Comparison of ENCODE assay signal across 22 cellular contexts in genomic region chr10:29241925-29242324, GRCh38. TPM values are rescaled to one million over a fixed set of nuclear protein-coding genes. Genes with fewer than 3 reads are reported as not detected.
A peak's percentile ranks its signal among the peaks of the same experiment; 100 is the strongest.
DNase-seq lines count a peak whose midpoint lies in the region; ATAC-seq, FAIRE-seq and TF ChIP-seq lines count a peak whose summit lies in the region.
"Had no signal": no experiment of that assay in that cellular context is flagged by ENCODE, and none has a peak within 500 bp of the region (broad histone marks: within the 10 kb centered on the region; RNA-seq: fewer than 3 reads in every experiment).

No MANE protein-coding gene starts in this region.

- DNase-seq in K562 (ENCODE audit: extremely low read depth in 1 of 4, low spot score in 3 of 4) (no peak), mesendoderm (no peak), trophoblast cell (no peak), putamen (ENCODE audit: low spot score) (no peak)
- DNase-seq in natural killer cell treated with Interleukin-12 subunit alpha and Interleukin-12 subunit beta and Interleukin-15 and Interleukin-18, amount 100 ng/mL, for 72 hours (ENCODE audit: low spot score), result no peak
- no peak for DNase-seq in activated CD8-positive, alpha-beta memory T cell treated with anti-CD3 and anti-CD28 coated beads for 24 hours
- DNase-seq: Calu3; CD4-positive, alpha-beta memory T cell; COR-L47; DMS53; DMS79 treated with DMSO at 0.1 percent for 48 hours; GF-D8 had no signal

- H3K9me3 ChIP-seq in K562 (replicated peaks; ENCODE audit: control insufficient read depth, insufficient read depth, low read depth, low read length), result no peaks in the 10 kb centered on the region
- no peaks in the 10 kb centered on the region for H3K9me3 ChIP-seq in trophoblast cell (ENCODE audit: insufficient read depth, low read depth, low read length)
- H3K9me3 ChIP-seq: HAP-1 had no signal

- H3K4me3 Mint-ChIP-seq in natural killer cell treated with Interleukin-12 subunit alpha and Interleukin-12 subunit beta and Interleukin-15 and Interleukin-18, amount 100 ng/mL, for 72 hours, result no peak overlapping the region
- H3K4me3 Mint-ChIP-seq: CD4-positive, alpha-beta memory T cell; GM23338 had no signal

- H3K79me2 ChIP-seq in K562 (ENCODE audit: control insufficient read depth, insufficient read depth, low read length) (no peaks in the 10 kb centered on the region), mesendoderm (ENCODE audit: control insufficient read depth, insufficient read depth, low read length) (no peaks in the 10 kb centered on the region), trophoblast cell (ENCODE audit: control insufficient read depth, insufficient read depth, low read length, poor library complexity) (peaks cover 17% of the 10 kb centered on the region)

- no peak overlapping the region for H3K4me3 ChIP-seq in K562
- H3K4me3 ChIP-seq in mesendoderm (ENCODE audit: low read length), result no peak overlapping the region
- no peak overlapping the region for H3K4me3 ChIP-seq in trophoblast cell (ENCODE audit: low read depth, low read length)
- H3K4me3 ChIP-seq: GM23338, HAP-1 had no signal

- H2AFZ ChIP-seq in K562 (ENCODE audit: low read depth, low read length), result no peak overlapping the region
- no peak overlapping the region for H2AFZ ChIP-seq in trophoblast cell (ENCODE audit: insufficient read depth, low read length, poor library complexity)

- no peak overlapping the region for H3K27ac Mint-ChIP-seq in natural killer cell treated with Interleukin-12 subunit alpha and Interleukin-12 subunit beta and Interleukin-15 and Interleukin-18, amount 100 ng/mL, for 72 hours
- H3K27ac Mint-ChIP-seq: CD4-positive, alpha-beta memory T cell; GM23338 had no signal

- H3K4me2 ChIP-seq in K562 (ENCODE audit: insufficient read depth, low read length), result no peak overlapping the region
- H3K4me2 ChIP-seq in mesendoderm (ENCODE audit: low read length), result no peak overlapping the region
- no peak overlapping the region for H3K4me2 ChIP-seq in trophoblast cell (ENCODE audit: low read length)
- H3K4me2 ChIP-seq: GM23338 had no signal

- H3K18ac ChIP-seq in mesendoderm (ENCODE audit: low read length), result peak overlapping the region; percentile 69
- no peak overlapping the region for H3K18ac ChIP-seq in trophoblast cell (ENCODE audit: low read length)

- peak overlapping the region; percentile 92 for H2BK12ac ChIP-seq in trophoblast cell (ENCODE audit: low read length)

- no peak overlapping the region for H4K12ac ChIP-seq in trophoblast cell (ENCODE audit: low read depth, low read length)

- H3K4me1 ChIP-seq in K562 (replicated peaks in 1 of 2; ENCODE audit: control insufficient read depth in 2 of 2, insufficient read depth in 2 of 2, low read length in 2 of 2) (no peaks in the 10 kb centered on the region), mesendoderm (ENCODE audit: control insufficient read depth, low read depth, low read length) (peaks cover 4% of the 10 kb centered on the region), trophoblast cell (ENCODE audit: control insufficient read depth in 1 of 2, insufficient read depth in 2 of 2, low read length in 2 of 2) (peaks cover 21 to 22% of the 10 kb centered on the region in 2 experiments)
- H3K4me1 ChIP-seq: HAP-1 had no signal

- no peaks in the 10 kb centered on the region for H3K4me1 Mint-ChIP-seq in natural killer cell treated with Interleukin-12 subunit alpha and Interleukin-12 subunit beta and Interleukin-15 and Interleukin-18, amount 100 ng/mL, for 72 hours (ENCODE audit: low read depth in 2 of 2)
- H3K4me1 Mint-ChIP-seq: CD4-positive, alpha-beta memory T cell had no signal

- H3K27ac ChIP-seq in K562 (ENCODE audit: extremely low read depth, low read depth, low read length) (no peak overlapping the region), mesendoderm (ENCODE audit: low read depth, low read length) (no peak overlapping the region), trophoblast cell (ENCODE audit: low read depth, low read length) (peak overlapping the region; percentile 32)

- H3K79me1 ChIP-seq in mesendoderm (ENCODE audit: low read length) (no peaks in the 10 kb centered on the region), trophoblast cell (ENCODE audit: low read length) (peaks cover 63% of the 10 kb centered on the region)

- in situ Hi-C loops in K562 (cut with MboI), result no loop called here

- no peak for TF ChIP-seq EP300 in K562 (IDR thresholded peaks at IDR 0.05; ENCODE audit: low read length)

- no peak overlapping the region for H4K8ac ChIP-seq in mesendoderm (ENCODE audit: low read depth, low read length)
- peak overlapping the region; percentile 55 for H4K8ac ChIP-seq in trophoblast cell (ENCODE audit: low read depth, low read length)

- no peaks in the 10 kb centered on the region for H3K9me1 ChIP-seq in K562 (ENCODE audit: control insufficient read depth, insufficient read depth, low read length)

- no peak overlapping the region for H4K5ac ChIP-seq in mesendoderm (ENCODE audit: low read length)

- H2BK15ac ChIP-seq in mesendoderm (replicated peaks; ENCODE audit: low read depth), result no peak overlapping the region

- TF ChIP-seq CTCF in K562 (IDR thresholded peaks at IDR 0.05 in 2 of 3, conservative IDR thresholded peaks at IDR 0.05 in 1 of 3; ENCODE audit: insufficient read depth in 2 of 3, low read depth in 1 of 3, low read length in 3 of 3), result no peak

- H3K9ac ChIP-seq in K562 (ENCODE audit: insufficient read depth in 1 of 2, low read depth in 2 of 2, low read length in 2 of 2) (no peak overlapping the region), mesendoderm (ENCODE audit: low read length) (no peak overlapping the region), trophoblast cell (ENCODE audit: low read length) (no peak overlapping the region)

- no peak for TF ChIP-seq RAD21 in K562 (CRISPR knock-in tag; conservative IDR thresholded peaks at IDR 0.05 in 1 of 2, IDR thresholded peaks at IDR 0.05 in 1 of 2)

- H3K27me3 Mint-ChIP-seq in natural killer cell treated with Interleukin-12 subunit alpha and Interleukin-12 subunit beta and Interleukin-15 and Interleukin-18, amount 100 ng/mL, for 72 hours, result peaks cover 10 to 14% of the 10 kb centered on the region in 2 donors

- H3K27me3 ChIP-seq in K562 (ENCODE audit: control insufficient read depth in 2 of 2, insufficient read depth in 2 of 2, low read length in 2 of 2) (peaks cover 13 to 20% of the 10 kb centered on the region in 2 experiments; a peak in 4 of 5 replicates), mesendoderm (ENCODE audit: insufficient read depth, low read length, poor library complexity) (no peaks in the 10 kb centered on the region), trophoblast cell (ENCODE audit: insufficient read depth, low read length) (no peaks in the 10 kb centered on the region)

- POLR2A ChIA-PET in K562 (lab: Yijun Ruan, JAX), result no interaction called here

- intact Hi-C loops in K562 (cut with micrococcal nuclease), result no loop called here

- CTCF ChIA-PET in K562 (lab: Yijun Ruan, JAX; ENCODE audit: low intra/inter-chr PET ratio), result no interaction called here

- H3K9me3 Mint-ChIP-seq in natural killer cell treated with Interleukin-12 subunit alpha and Interleukin-12 subunit beta and Interleukin-15 and Interleukin-18, amount 100 ng/mL, for 72 hours, result no peaks in the 10 kb centered on the region
- H3K9me3 Mint-ChIP-seq: GM23338 had no signal

- no TSS peak for BruUV-seq in K562 (replicated peaks; lab: Mats Ljungman, UMichigan)

- H2BK120ac ChIP-seq in mesendoderm (ENCODE audit: low read depth, low read length), result no peak overlapping the region
- peak overlapping the region; percentile 82 for H2BK120ac ChIP-seq in trophoblast cell (ENCODE audit: insufficient read depth, low read length, poor library complexity)

- no peaks in the 10 kb centered on the region for H3K36me3 Mint-ChIP-seq in natural killer cell treated with Interleukin-12 subunit alpha and Interleukin-12 subunit beta and Interleukin-15 and Interleukin-18, amount 100 ng/mL, for 72 hours
- H3K36me3 Mint-ChIP-seq: CD4-positive, alpha-beta memory T cell had no signal

- peak overlapping the region; percentile 71 for H3K4ac ChIP-seq in mesendoderm (ENCODE audit: low read depth, low read length)
- no peak overlapping the region for H3K4ac ChIP-seq in trophoblast cell (ENCODE audit: low read depth, low read length)

- H2AK5ac ChIP-seq in mesendoderm (ENCODE audit: low read length) (no peak overlapping the region), trophoblast cell (ENCODE audit: low read length) (peak overlapping the region; percentile 80)

- no peak overlapping the region for H3K56ac ChIP-seq in mesendoderm (ENCODE audit: low read length)

- TF ChIP-seq POLR2A in K562 (conservative IDR thresholded peaks at IDR 0.05), result no peak

- no peak for ATAC-seq in K562
- ATAC-seq in natural killer cell treated with Interleukin-12 subunit alpha and Interleukin-12 subunit beta and Interleukin-15 and Interleukin-18, amount 100 ng/mL, for 72 hours, result no peak
- ATAC-seq: GM23338 had no signal

- peak overlapping the region; percentile 85 for H3K14ac ChIP-seq in trophoblast cell (ENCODE audit: low read length)

- H4K20me1 ChIP-seq in K562 (replicated peaks; ENCODE audit: control insufficient read depth, insufficient read depth, low read length), result no peaks in the 10 kb centered on the region

- H4K91ac ChIP-seq in trophoblast cell (ENCODE audit: low read depth, low read length), result peak overlapping the region; percentile 85

- no peak for FAIRE-seq in K562 (lab: Jason Lieb, UNC)
- FAIRE-seq: GM12891, GM18507 had no signal

- H3K36me3 ChIP-seq in K562 (ENCODE audit: control insufficient read depth, insufficient read depth, low read length) (no peaks in the 10 kb centered on the region), mesendoderm (ENCODE audit: control insufficient read depth, insufficient read depth, low read length) (no peaks in the 10 kb centered on the region), trophoblast cell (ENCODE audit: control insufficient read depth in 1 of 2, insufficient read depth in 2 of 2, low read length in 2 of 2) (no peaks in the 10 kb centered on the region)
- H3K36me3 ChIP-seq: HAP-1 had no signal

- H2BK5ac ChIP-seq in mesendoderm (ENCODE audit: low read length) (no peak overlapping the region), trophoblast cell (ENCODE audit: low read depth, low read length, poor library complexity) (peak overlapping the region; percentile 88)

- H3K23ac ChIP-seq in mesendoderm (ENCODE audit: low read length), result no peak overlapping the region
- H3K23ac ChIP-seq in trophoblast cell (ENCODE audit: low read length), result no peak overlapping the region

RNA-seq across cellular contexts. Expression of gene LYZL1, which starts 46.9 kb away (rescaled TPM):
- not detected in 2 replicates for total RNA-seq in K562 (2011; cell fraction: chromatin; rRNA removed; ENCODE audit: low replicate concordance)
- total RNA-seq in K562 (2011; cell fraction: nucleolus; rRNA removed), result not detected in 2 replicates
- not detected in 2 replicates for total RNA-seq in K562 (2011; cell fraction: nucleoplasm; rRNA removed)
- not detected in 2 replicates for total RNA-seq in K562 (2014; rRNA removed)
- total RNA-seq in K562 (2014; rRNA removed; fragmentation: Illumina TruSeq; extraction: Trizol), result not detected in 2 replicates
- total RNA-seq in K562 (2015; rRNA removed; fragmentation: Illumina TruSeq; extraction: Trizol), result not detected in 2 replicates
- not detected in 2 replicates for total RNA-seq in K562 (2021)
- not detected in 2 replicates for polyA plus RNA-seq in K562 (2011; rRNA removed)
- polyA plus RNA-seq in K562 (2011; cell fraction: cytosol; rRNA removed), result not detected in 2 replicates
- not detected in 2 replicates for polyA plus RNA-seq in K562 (2011; cell fraction: nucleus; rRNA removed)
- polyA plus RNA-seq in K562 (2012), result not detected in 2 replicates
- polyA plus RNA-seq in K562 (2014; fragmentation: Illumina TruSeq; extraction: Trizol), result not detected in 2 replicates
- not detected for polyA plus RNA-seq in K562 (2014; fragmentation: Nextera tagmentation; extraction: Ambion mirVana)
- not detected in 2 replicates for polyA plus RNA-seq in K562 (2014; rRNA removed)
- polyA minus RNA-seq in K562 (2011; rRNA and poly(A)+ RNA removed), result not detected in 2 replicates
- polyA minus RNA-seq in K562 (2011; cell fraction: cytosol; rRNA and poly(A)+ RNA removed), result not detected in 2 replicates
- polyA minus RNA-seq in K562 (2011; cell fraction: nucleus; rRNA and poly(A)+ RNA removed), result not detected in 2 replicates
- not detected for polyA plus RNA-seq in mesendoderm (2013, experiment 1 of 2)
- polyA plus RNA-seq in mesendoderm (2013, experiment 2 of 2), result not detected
- 0.05 and 0.07 TPM in 2 replicates for polyA plus RNA-seq in trophoblast cell (2013)
- not detected for total RNA-seq in natural killer cell treated with Interleukin-12 subunit alpha and Interleukin-12 subunit beta and Interleukin-15 and Interleukin-18, amount 100 ng/mL, for 72 hours
- total RNA-seq: A172; A673; Calu3; CD4-positive, alpha-beta memory T cell; Daoy; G401; GM23338; H4 had no signal
- polyA plus RNA-seq: BJ; CD4-positive, alpha-beta memory T cell; GM23338 had no signal
